1 cellular context compared by ENCODE assay signal in the genomic region with DNA sequence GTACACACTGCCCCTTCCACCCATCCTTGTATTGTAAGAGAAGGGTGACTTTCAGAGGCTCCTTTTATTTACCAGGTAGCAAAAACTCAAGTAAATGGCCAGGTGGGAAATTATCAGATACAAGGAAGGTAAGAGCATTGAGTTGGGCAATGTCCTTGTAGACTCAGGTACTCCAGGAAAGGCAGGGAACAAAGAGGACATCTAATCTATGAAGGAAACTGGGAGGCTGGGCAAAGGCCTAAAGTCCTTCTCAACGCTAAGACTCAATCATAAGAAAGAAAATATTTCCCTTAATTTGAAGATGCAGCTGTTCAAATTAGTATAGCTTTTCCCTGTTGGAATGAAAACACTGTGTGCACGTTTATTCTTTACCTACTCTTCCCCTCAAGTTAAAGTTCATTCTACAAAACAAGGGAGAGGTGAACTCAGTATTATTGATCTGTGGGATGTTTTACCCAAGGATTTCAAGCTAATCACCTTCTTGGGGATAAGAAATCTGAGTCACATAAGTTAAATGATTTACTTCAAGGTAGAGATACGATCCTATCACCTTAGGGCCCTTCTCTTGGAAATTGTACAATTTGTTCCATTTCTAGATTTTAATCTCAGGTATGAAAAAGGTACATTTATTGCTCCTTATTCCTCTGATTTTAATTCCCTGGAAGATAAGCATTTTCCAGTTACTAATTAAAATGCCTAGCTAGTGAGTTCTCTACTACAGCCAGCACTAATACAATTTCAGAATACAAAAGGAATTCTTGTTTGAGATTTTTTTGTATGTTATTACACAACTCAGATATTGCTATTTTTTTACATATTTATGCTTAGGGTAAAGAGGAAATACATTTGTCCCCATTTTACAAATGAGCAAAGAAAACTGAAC.
TF ChIP-seq lines count a peak whose summit lies in the region.

No MANE protein-coding gene starts in this region.

TF ChIP-seq in H1, 55 proteins besides CTCF, POLR2A, EP300 and RAD21:
- TF ChIP-seq NRF1 (IDR thresholded peaks at IDR 0.05; ENCODE audit: low read depth, low read length) = no peak
- no peak for TF ChIP-seq YY1 (IDR thresholded peaks at IDR 0.05; ENCODE audit: low read depth, low read length)
- TF ChIP-seq SIN3A (conservative IDR thresholded peaks at IDR 0.05 in 1 of 2, IDR thresholded peaks at IDR 0.05 in 1 of 2; ENCODE audit: low read depth in 1 of 2, low read length in 2 of 2) = no peak
- no peak for TF ChIP-seq SIX5 (IDR thresholded peaks at IDR 0.05; ENCODE audit: low read depth, low read length)
- TF ChIP-seq POLR2AphosphoS5 (IDR thresholded peaks at IDR 0.05; ENCODE audit: low read depth, low read length) = no peak
TF ChIP-seq in H1: peak in this region for 0.
